18 cellular contexts compared by ENCODE assay signal in genomic region chr14:60789656-60790055, GRCh38. TPM values are rescaled to one million over a fixed set of nuclear protein-coding genes. Genes with fewer than 3 reads are reported as not detected.
DNase-seq lines count a peak whose midpoint lies in the region; ATAC-seq and TF ChIP-seq lines count a peak whose summit lies in the region.
"Had no signal": no experiment of that assay in that cellular context is flagged by ENCODE, and none has a peak within 500 bp of the region (broad histone marks: within the 10 kb centered on the region; RNA-seq: fewer than 3 reads in every experiment).

No MANE protein-coding gene starts in this region.

- no peak overlapping the region for H2BK5ac ChIP-seq in H9 (ENCODE audit: insufficient read length, low read length)

- no peak overlapping the region for H3K4me3 Mint-ChIP-seq in H9
- H3K4me3 Mint-ChIP-seq in endodermal cell, result no peak overlapping the region
- no peak overlapping the region for H3K4me3 Mint-ChIP-seq in neural progenitor cell
- H3K4me3 Mint-ChIP-seq: CD8-positive, alpha-beta memory T cell; IgD-negative memory B cell had no signal

- H3K9me3 ChIP-seq in H9 (ENCODE audit: control insufficient read depth, low read depth, low read length), result no peaks in the 10 kb centered on the region
- no peaks in the 10 kb centered on the region for H3K9me3 ChIP-seq in endodermal cell (ENCODE audit: control insufficient read depth, low read length)
- H3K9me3 ChIP-seq in neural progenitor cell (ENCODE audit: low read depth), result no peaks in the 10 kb centered on the region
- no peaks in the 10 kb centered on the region for H3K9me3 ChIP-seq in aorta (ENCODE audit: control insufficient read depth, low read length)
- peaks cover 0 to 20% (median 16%) of the 10 kb centered on the region in 8 donors for H3K9me3 ChIP-seq in spleen
- H3K9me3 ChIP-seq in right atrium auricular region, result no peaks in the 10 kb centered on the region
- H3K9me3 ChIP-seq: BE2C, Caco-2, HAP-1 had no signal

- no peak overlapping the region for H3K4ac ChIP-seq in H9 (ENCODE audit: low read depth, low read length)

- CTCF ChIA-PET in RWPE1 (lab: Yijun Ruan, JAX), result no interaction called here

- H4K8ac ChIP-seq in H9 (replicated peaks; ENCODE audit: insufficient read length, low read depth, low read length), result no peak overlapping the region

- H2BK20ac ChIP-seq in H9 (ENCODE audit: low read depth, low read length, poor library complexity, severe bottlenecking), result no peak overlapping the region

- H2AFZ ChIP-seq in H9 (ENCODE audit: low read length) (no peak overlapping the region), neural progenitor cell (replicated peaks) (no peak overlapping the region)
- H2AFZ ChIP-seq: GM23248 had no signal

- intact Hi-C loops in aorta (cut with DNase I) (no loop called here), spleen (cut with DNase I; ENCODE audit: low total_unique reads) (no loop called here)

- no peak overlapping the region for H2BK120ac ChIP-seq in H9 (ENCODE audit: low read depth, low read length, poor library complexity, severe bottlenecking)

- H4K91ac ChIP-seq in H9 (ENCODE audit: insufficient read length, low read depth, low read length), result no peak overlapping the region

- no peak overlapping the region for H4K5ac ChIP-seq in H9 (ENCODE audit: insufficient read length, low read depth, low read length)

- H3K18ac ChIP-seq in H9 (ENCODE audit: insufficient read length, low read depth, low read length), result no peak overlapping the region

- no peak overlapping the region for H3K4me2 ChIP-seq in H9 (ENCODE audit: insufficient read depth, insufficient read length, low read length)
- H3K4me2 ChIP-seq in neural progenitor cell, result peak overlapping the region; percentile 46

- H3K36me3 Mint-ChIP-seq in H9 (ENCODE audit: insufficient read depth in 1 of 3, low read depth in 3 of 3) (peaks cover 9 to 12% (median 9%) of the 10 kb centered on the region in 3 experiments; a peak in 6 of 7 replicates), endodermal cell (ENCODE audit: low read depth) (peaks cover 9% of the 10 kb centered on the region), neural progenitor cell (peaks cover 8% of the 10 kb centered on the region)
- H3K36me3 Mint-ChIP-seq: IgD-negative memory B cell had no signal

- H3K4me3 ChIP-seq in endodermal cell (ENCODE audit: low read length) (no peak overlapping the region), neural progenitor cell (no peak overlapping the region), aorta (ENCODE audit: low read length in 2 of 2) (no peak overlapping the region), spleen (no peak overlapping the region), right atrium auricular region (no peak overlapping the region)
- H3K4me3 ChIP-seq: GM23248, HAP-1 had no signal

- H3K4me1 Mint-ChIP-seq in H9 (peaks cover 14 to 30% of the 10 kb centered on the region in 2 experiments), endodermal cell (peaks cover 17% of the 10 kb centered on the region), neural progenitor cell (no peaks in the 10 kb centered on the region)

- H3K56ac ChIP-seq in H9 (ENCODE audit: insufficient read length, low read depth, low read length), result no peak overlapping the region

- no peak overlapping the region for H2BK15ac ChIP-seq in H9 (ENCODE audit: low read depth, low read length)

- H3K14ac ChIP-seq in H9 (ENCODE audit: insufficient read depth, low read length), result no peak overlapping the region

- WGBS in H9 (ENCODE audit: extremely low coverage, insufficient read length, low lambda C conversion rate), result no CpG with 5 or more reads among the region's 1 CpG
- WGBS in endodermal cell (ENCODE audit: insufficient coverage in 1 of 2, insufficient read length in 1 of 2), 2 experiments, result 100% methylated on average over 1 of the region's 1 CpG; no CpG with 5 or more reads in 1 of the 2 experiments
- WGBS in aorta, 2 donors, result 68 to 69% methylated on average over 1 of the region's 1 CpG
- WGBS in spleen, 5 donors, result 78 to 100% (median 98%) methylated on average over 1 of the region's 1 CpG

- H3K27me3 Mint-ChIP-seq in H9 (ENCODE audit: low read depth) (no peaks in the 10 kb centered on the region), endodermal cell (ENCODE audit: insufficient read depth) (no peaks in the 10 kb centered on the region), neural progenitor cell (ENCODE audit: insufficient read depth, low read depth) (no peaks in the 10 kb centered on the region)
- H3K27me3 Mint-ChIP-seq: CD8-positive, alpha-beta memory T cell; IgD-negative memory B cell had no signal

- no peak overlapping the region for H3T11ph ChIP-seq in H9 (ENCODE audit: low read length)

- H3K27me3 ChIP-seq in H9 (ENCODE audit: insufficient read depth, low read length) (no peaks in the 10 kb centered on the region), endodermal cell (ENCODE audit: control insufficient read depth, insufficient read depth, low read length, poor library complexity, severe bottlenecking) (no peaks in the 10 kb centered on the region), neural progenitor cell (no peaks in the 10 kb centered on the region), aorta (ENCODE audit: control insufficient read depth in 1 of 2, insufficient read depth in 2 of 2, low read length in 1 of 2) (no peaks in the 10 kb centered on the region), spleen (replicated peaks in 1 of 7) (no peaks in the 10 kb centered on the region), right atrium auricular region (no peaks in the 10 kb centered on the region)
- H3K27me3 ChIP-seq: BE2C had no signal

- H3K9ac ChIP-seq in H9 (ENCODE audit: extremely low read depth, insufficient read length, low read length) (no peak overlapping the region), endodermal cell (ENCODE audit: extremely low read depth, low read length, poor library complexity, severe bottlenecking) (no peak overlapping the region), neural progenitor cell (no peak overlapping the region)
- H3K9ac ChIP-seq: GM23248 had no signal

- H3K23ac ChIP-seq in H9 (ENCODE audit: insufficient read length, low read depth, low read length), result no peak overlapping the region

- DNase-seq in H9, result no peak
- peak; percentile 2 for DNase-seq in OCI-M1 (lab: John Stamatoyannopoulos, UW)
- no peak for DNase-seq in endodermal cell
- no peak for DNase-seq in neural progenitor cell (ENCODE audit: low spot score)
- DNase-seq in aorta, result no peak
- no peak for DNase-seq in spleen
- no peak for DNase-seq in right atrium auricular region (ENCODE audit: low spot score)
- no peak for DNase-seq in RWPE1 (ENCODE audit: low spot score)
- DNase-seq: BE2C; Caco-2; CD8-positive, alpha-beta memory T cell; DND-41; GF-D8; GM23248; KG1 had no signal

- ATAC-seq in aorta (ENCODE audit: low FRiP score), result no peak

- peaks cover 8% of the 10 kb centered on the region for H3F3A ChIP-seq in neural progenitor cell (ENCODE audit: low read depth)

- no peak for TF ChIP-seq POLR2A in spleen (IDR thresholded peaks at IDR 0.05)

- peaks cover 4% of the 10 kb centered on the region for H3K36me3 ChIP-seq in endodermal cell (ENCODE audit: control insufficient read depth, insufficient read depth, low read length)
- H3K36me3 ChIP-seq in neural progenitor cell, result no peaks in the 10 kb centered on the region
- H3K36me3 ChIP-seq in aorta (ENCODE audit: control insufficient read depth in 1 of 2, insufficient read depth in 2 of 2, low read length in 1 of 2), result no peaks in the 10 kb centered on the region
- peaks cover 0 to 20% (median 0%) of the 10 kb centered on the region in 6 donors for H3K36me3 ChIP-seq in spleen
- H3K36me3 ChIP-seq in right atrium auricular region, result no peaks in the 10 kb centered on the region

- H3K79me1 ChIP-seq in H9 (ENCODE audit: insufficient read depth, low read depth, low read length, poor library complexity, severe bottlenecking), result peaks cover 2% of the 10 kb centered on the region

- H2BK12ac ChIP-seq in H9 (ENCODE audit: insufficient read length, low read depth, low read length), result no peak overlapping the region

- H2AK5ac ChIP-seq in H9 (ENCODE audit: insufficient read length, low read length), result no peak overlapping the region

- H3K79me2 ChIP-seq in H9 (ENCODE audit: insufficient read depth, low read length) (no peaks in the 10 kb centered on the region), neural progenitor cell (ENCODE audit: low read depth) (peaks cover 39% of the 10 kb centered on the region)

- H3K23me2 ChIP-seq in H9 (ENCODE audit: insufficient read length, low read depth, low read length, poor library complexity, severe bottlenecking), result no peaks in the 10 kb centered on the region

- H3K4me1 ChIP-seq in H9 (ENCODE audit: insufficient read depth, low read length) (peaks cover 2% of the 10 kb centered on the region; the same call in 1 of the 2 replicates), endodermal cell (ENCODE audit: control insufficient read depth, insufficient read depth, low read length) (peaks cover 5% of the 10 kb centered on the region), neural progenitor cell (peaks cover 14% of the 10 kb centered on the region), aorta (ENCODE audit: control insufficient read depth in 1 of 2, insufficient read depth in 2 of 2, low read length in 2 of 2) (no peaks in the 10 kb centered on the region), spleen (no peaks in the 10 kb centered on the region), right atrium auricular region (no peaks in the 10 kb centered on the region)
- H3K4me1 ChIP-seq: BE2C, Caco-2, HAP-1 had no signal

- TF ChIP-seq CTCF in H9 (conservative IDR thresholded peaks at IDR 0.05), result no peak
- TF ChIP-seq CTCF in endodermal cell (conservative IDR thresholded peaks at IDR 0.05), result no peak
- TF ChIP-seq CTCF in neural progenitor cell (IDR thresholded peaks at IDR 0.05), result no peak
- TF ChIP-seq CTCF in spleen (IDR thresholded peaks at IDR 0.05 in 8 of 11, conservative IDR thresholded peaks at IDR 0.05 in 3 of 11), result no peak
- no peak for TF ChIP-seq CTCF in right atrium auricular region (IDR thresholded peaks at IDR 0.05)
- TF ChIP-seq CTCF in RWPE1 (conservative IDR thresholded peaks at IDR 0.05; ENCODE audit: low read depth), result no peak

- H4K20me1 ChIP-seq in H9 (ENCODE audit: control insufficient read depth, insufficient read depth, insufficient read length), result no peaks in the 10 kb centered on the region
- peaks cover 12% of the 10 kb centered on the region for H4K20me1 ChIP-seq in neural progenitor cell (ENCODE audit: low read depth)

- H3K9me3 Mint-ChIP-seq in H9 (no peaks in the 10 kb centered on the region), endodermal cell (no peaks in the 10 kb centered on the region), neural progenitor cell (peaks cover 2% of the 10 kb centered on the region)
- H3K9me3 Mint-ChIP-seq: IgD-negative memory B cell had no signal

- no peak overlapping the region for H3K27ac ChIP-seq in H9 (ENCODE audit: insufficient read length, low read depth, low read length)
- no peak overlapping the region for H3K27ac ChIP-seq in endodermal cell (ENCODE audit: low read depth, low read length)
- H3K27ac ChIP-seq in neural progenitor cell, result no peak overlapping the region
- no peak overlapping the region for H3K27ac ChIP-seq in aorta (ENCODE audit: low read depth in 1 of 2, low read length in 2 of 2)
- no peak overlapping the region for H3K27ac ChIP-seq in spleen
- H3K27ac ChIP-seq in right atrium auricular region, result no peak overlapping the region
- no peak overlapping the region for H3K27ac ChIP-seq in RWPE1
- H3K27ac ChIP-seq: C4-2B, GM23248 had no signal

- POLR2A ChIA-PET in RWPE1 (lab: Yijun Ruan, JAX; ENCODE audit: low non-redundant PET), result no interaction called here

- H3K27ac Mint-ChIP-seq in H9 (peak overlapping the region in 2 of 3 experiments; percentile 16 to 42; a peak in 5 of 7 replicates), endodermal cell (peak overlapping the region; percentile 23), neural progenitor cell (no peak overlapping the region)
- H3K27ac Mint-ChIP-seq: CD8-positive, alpha-beta memory T cell; IgD-negative memory B cell had no signal

RNA-seq across cellular contexts. Expression of gene MNAT1, which starts 55.1 kb away (rescaled TPM):
- total RNA-seq in H9 (2021), result 43.1 and 47.4 TPM in 2 replicates
- total RNA-seq in endodermal cell, result 10 to 100 TPM; 36.8 to 42.6 TPM
- polyA plus RNA-seq in endodermal cell (2013, experiment 1 of 2), result 48.3 TPM
- polyA plus RNA-seq in endodermal cell (2013, experiment 2 of 2), result 45.1 TPM
- 64.0 and 114 TPM in 2 replicates for total RNA-seq in neural progenitor cell (ENCODE audit: low replicate concordance)
- 10 to 100 TPM; 38.2 to 41.1 TPM for total RNA-seq in aorta
- polyA plus RNA-seq in aorta, result 10 to 100 TPM; 23.7 to 25.7 TPM
- 10 to 100 TPM; 20.4 to 34.3 (median 27.5) TPM for total RNA-seq in spleen
- 10 to 100 TPM; 11.9 to 13.8 (median 13.3) TPM for polyA plus RNA-seq in spleen
- total RNA-seq in right atrium auricular region, result 10 to 100 TPM; 20.2 to 29.7 TPM
